8 cellular contexts compared by ENCODE assay signal in the genomic region with DNA sequence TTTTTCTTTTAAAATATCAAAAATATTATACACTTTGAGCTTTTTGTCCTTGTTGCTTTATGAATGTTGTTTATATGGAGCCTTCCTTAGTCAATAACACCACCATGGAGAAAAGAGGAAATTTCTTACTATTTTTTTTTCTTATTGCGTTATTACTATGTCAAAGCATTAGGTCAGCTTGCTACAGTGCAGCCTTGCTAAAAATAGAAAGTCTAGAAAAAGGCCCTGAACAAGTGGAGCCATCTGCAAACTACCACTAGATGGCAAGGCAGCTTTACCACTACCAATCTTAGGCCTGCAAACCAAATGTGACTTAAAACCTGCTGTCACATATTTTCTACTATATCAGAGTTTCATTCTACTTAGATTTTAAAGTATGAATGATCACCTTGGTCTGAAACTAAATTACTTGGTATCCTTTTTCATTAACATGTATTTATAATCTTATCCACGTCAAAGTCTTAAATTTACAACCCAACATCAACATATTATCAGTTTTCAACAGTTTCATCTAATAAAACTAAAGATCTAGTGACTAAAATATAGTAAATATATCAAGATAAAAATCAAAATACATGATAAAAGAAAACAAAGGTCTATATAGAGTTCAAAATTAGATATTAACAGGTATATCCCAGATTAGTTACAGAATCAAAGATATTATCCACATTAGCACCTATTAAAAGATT.
DNase-seq lines count a peak whose midpoint lies in the region; ATAC-seq and TF ChIP-seq lines count a peak whose summit lies in the region.

No MANE protein-coding gene starts in this region.

- H3K27ac ChIP-seq in heart left ventricle = peak overlapping the region in 10 of 12 donors; percentile 17 to 68 (median 40)

- peak; percentile 22 for DNase-seq in stimulated activated CD4-positive, alpha-beta T cell treated with anti-CD3 and anti-CD28 coated beads, Interleukin-1b, Interleukin-23, amount 100 ng/mL, for 48 hours
- DNase-seq in stimulated activated CD4-positive, alpha-beta T cell treated with anti-CD3 and anti-CD28 coated beads, Interleukin-12 subunit alpha, Interleukin-12 subunit beta, amount 100 ng/mL, for 4 hours = no peak
- peak; percentile 34 for DNase-seq in HuH-7 (ENCODE audit: low spot score)
- peak; percentile 93 for DNase-seq in NOMO-1 treated with dmso at 0.1 percent for 144 hours (lab: John Stamatoyannopoulos, UW; ENCODE audit: unreplicated experiment)
- DNase-seq in adipocyte (ENCODE audit: low read depth) = peak; percentile 92
- peak in 4 of 5 donors; percentile 46 to 71 (median 56) for DNase-seq in heart left ventricle
- peak; percentile 88 for DNase-seq in putamen (ENCODE audit: low spot score)

- no peak for TF ChIP-seq POLR2A in heart left ventricle (IDR thresholded peaks at IDR 0.05)

- H3K4me1 ChIP-seq in adipocyte (ENCODE audit: control insufficient read depth, insufficient read depth, low read length) = peaks cover 12% of the 10 kb centered on the region
- peaks cover 0 to 25% (median 16%) of the 10 kb centered on the region in 12 donors for H3K4me1 ChIP-seq in heart left ventricle

- peak overlapping the region; percentile 23 for H3K9ac ChIP-seq in adipocyte (ENCODE audit: low read length)

- no peaks in the 10 kb centered on the region for H3K27me3 ChIP-seq in adipocyte (replicated peaks; ENCODE audit: control insufficient read depth, insufficient read depth, low read length)
- no peaks in the 10 kb centered on the region for H3K27me3 ChIP-seq in heart left ventricle

- intact Hi-C loops in heart left ventricle (cut with DNase I) = loop anchor here (1.0 to 10.0 kb wide), 19 partner anchors 80 to 718 kb away; partner anchors contain the start of genes ATG10 (in 6 of the 10) and SSBP2 (in 3 of the 10)

- ATAC-seq in GM21786 (IDR thresholded peaks at IDR 0.05; ENCODE audit: unreplicated experiment) = peak; percentile 100
- ATAC-seq in heart left ventricle = peak; percentile 98 to 100 (median 99)

- H3K4me3 ChIP-seq in adipocyte (ENCODE audit: low read length) (no peak overlapping the region), heart left ventricle (peak overlapping the region in 1 of 12 donors; percentile 3)

- 19 to 27% (median 22%) methylated on average over 2 of the region's 2 CpGs for WGBS in heart left ventricle, 4 donors

- H3K36me3 ChIP-seq in adipocyte (ENCODE audit: control insufficient read depth, insufficient read depth, low read length, severe bottlenecking) = peaks cover 7% of the 10 kb centered on the region
- H3K36me3 ChIP-seq in heart left ventricle = no peaks in the 10 kb centered on the region

- peak; percentile 76 to 98 (median 84) for TF ChIP-seq CTCF in heart left ventricle (IDR thresholded peaks at IDR 0.05)

- no peaks in the 10 kb centered on the region for H3K9me3 ChIP-seq in adipocyte (ENCODE audit: control insufficient read depth, low read length)
- H3K9me3 ChIP-seq in heart left ventricle = no peaks in the 10 kb centered on the region
